In the genomic region with DNA sequence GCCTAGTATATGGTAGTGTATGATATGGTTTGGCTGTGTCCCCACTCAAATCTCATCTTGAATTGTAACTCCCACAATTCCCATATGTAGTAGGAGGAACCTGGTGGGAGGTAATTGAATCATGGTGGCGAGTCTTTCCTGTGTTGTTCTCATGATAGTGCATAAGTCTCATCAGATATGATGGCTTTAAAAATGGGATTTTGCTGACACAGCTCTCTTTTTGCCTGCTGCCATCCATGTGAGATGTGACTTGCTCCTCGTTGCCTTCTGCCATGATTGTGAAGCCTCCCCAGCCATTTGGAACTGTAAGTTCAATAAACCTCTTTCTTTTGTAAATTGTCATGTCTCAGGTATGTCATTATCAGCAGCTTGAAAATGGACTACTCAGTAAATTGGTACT, we compare ENCODE assay signal across 3 cellular contexts.
TF ChIP-seq lines count a peak whose summit lies in the region.

No MANE protein-coding gene starts in this region.

TF ChIP-seq in A549, 52 proteins besides CTCF, POLR2A, EP300 and RAD21:
- TF ChIP-seq FOSL2 (IDR thresholded peaks at IDR 0.05) = no peak
- TF ChIP-seq FOSL2 (CRISPR knock-in tag; IDR thresholded peaks at IDR 0.05) = no peak
- TF ChIP-seq FOXS1 (CRISPR knock-in tag; IDR thresholded peaks at IDR 0.05) = no peak
- TF ChIP-seq CBX2 (IDR thresholded peaks at IDR 0.05; ENCODE audit: borderline replicate concordance, low read depth) = no peak
- TF ChIP-seq, protein P1, sequence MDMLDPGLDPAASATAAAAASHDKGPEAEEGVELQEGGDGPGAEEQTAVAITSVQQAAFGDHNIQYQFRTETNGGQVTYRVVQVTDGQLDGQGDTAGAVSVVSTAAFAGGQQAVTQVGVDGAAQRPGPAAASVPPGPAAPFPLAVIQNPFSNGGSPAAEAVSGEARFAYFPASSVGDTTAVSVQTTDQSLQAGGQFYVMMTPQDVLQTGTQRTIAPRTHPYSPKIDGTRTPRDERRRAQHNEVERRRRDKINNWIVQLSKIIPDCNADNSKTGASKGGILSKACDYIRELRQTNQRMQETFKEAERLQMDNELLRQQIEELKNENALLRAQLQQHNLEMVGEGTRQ (IDR thresholded peaks at IDR 0.05) = no peak
- TF ChIP-seq MAZ (IDR thresholded peaks at IDR 0.05; ENCODE audit: borderline replicate concordance, low read depth, low read length) = no peak
- peak; percentile 80 for TF ChIP-seq MAFK (IDR thresholded peaks at IDR 0.05; ENCODE audit: partially characterized antibody)
TF ChIP-seq in A549: peak in this region for 1.

TF ChIP-seq in IMR-90, 13 proteins besides CTCF, POLR2A, EP300 and RAD21:
- TF ChIP-seq FOS (IDR thresholded peaks at IDR 0.05; ENCODE audit: low read depth, low read length) = no peak
- TF ChIP-seq CEBPB (IDR thresholded peaks at IDR 0.05; ENCODE audit: low read depth, low read length) = no peak
- peak; percentile 80 for TF ChIP-seq MAFK (IDR thresholded peaks at IDR 0.05; ENCODE audit: low read depth, low read length)
TF ChIP-seq in IMR-90: peak in this region for 1.

TF ChIP-seq in H1, 55 proteins besides CTCF, POLR2A, EP300 and RAD21:
- 0 out of 2 replicates have a peak, but pooled peaks have one; percentile 22 for TF ChIP-seq MAFK (IDR thresholded peaks at IDR 0.05; ENCODE audit: low read depth, low read length)
- no peak for TF ChIP-seq ZNF274 (IDR thresholded peaks at IDR 0.05; ENCODE audit: borderline replicate concordance, extremely low read depth, low read length)
